ENCODE assay signal across 1 cellular context in the genomic region with DNA sequence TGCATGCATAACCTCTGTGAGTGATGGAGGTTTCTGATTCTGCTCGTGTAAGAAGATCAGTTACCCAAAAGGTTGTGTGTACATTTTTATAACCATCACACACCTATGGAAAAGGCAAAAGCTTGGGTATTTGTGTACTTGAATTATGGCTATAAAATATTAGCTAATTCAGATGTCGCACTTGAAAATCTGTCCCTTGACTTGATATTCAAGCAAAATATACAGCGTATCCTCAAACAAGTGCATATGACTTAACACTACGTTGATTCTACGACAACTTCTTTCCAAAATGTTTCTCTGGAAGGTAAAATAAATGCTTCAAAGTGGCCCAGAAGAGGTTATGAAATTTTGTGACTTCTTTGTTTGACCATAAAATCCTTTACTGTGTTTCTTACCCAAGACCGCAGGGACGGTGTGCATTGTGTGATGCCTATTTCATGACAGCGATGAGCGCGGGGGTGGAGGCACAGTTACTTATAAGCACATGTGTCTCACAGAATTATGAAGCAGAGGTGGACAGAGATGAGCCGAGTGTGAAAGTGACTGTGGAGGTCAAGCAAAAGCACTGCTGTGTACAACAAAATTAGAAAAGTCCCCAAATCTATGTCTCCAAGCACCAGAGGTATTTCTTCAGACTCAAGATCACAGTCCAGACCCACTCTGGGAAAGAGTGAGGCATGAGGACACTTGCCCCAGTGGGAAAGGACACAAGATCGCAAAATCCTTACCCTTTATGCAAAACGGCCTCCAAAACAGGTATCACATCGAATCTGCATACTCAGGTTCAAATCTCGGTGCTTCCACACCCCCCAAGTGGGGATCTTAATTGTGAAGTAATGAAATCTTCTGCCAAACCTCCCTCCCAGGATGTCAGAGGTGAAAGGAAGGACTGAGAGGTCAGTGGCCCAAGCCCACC.
TF ChIP-seq lines count a peak whose summit lies in the region.

No MANE protein-coding gene starts in this region.

TF ChIP-seq in K562, 482 proteins besides CTCF, POLR2A, EP300 and RAD21 (continued from another document and continues in another):
- TF ChIP-seq, protein P1, sequence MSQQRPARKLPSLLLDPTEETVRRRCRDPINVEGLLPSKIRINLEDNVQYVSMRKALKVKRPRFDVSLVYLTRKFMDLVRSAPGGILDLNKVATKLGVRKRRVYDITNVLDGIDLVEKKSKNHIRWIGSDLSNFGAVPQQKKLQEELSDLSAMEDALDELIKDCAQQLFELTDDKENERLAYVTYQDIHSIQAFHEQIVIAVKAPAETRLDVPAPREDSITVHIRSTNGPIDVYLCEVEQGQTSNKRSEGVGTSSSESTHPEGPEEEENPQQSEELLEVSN (IDR thresholded peaks at IDR 0.05; ENCODE audit: borderline replicate concordance in 1 of 2, extremely low read depth in 1 of 2, insufficient read depth in 1 of 2, insufficient read length in 1 of 2, low read depth in 1 of 2, low read length in 1 of 2, poor library complexity in 1 of 2, severe bottlenecking in 1 of 2): peak in 1 of 2 experiments; percentile 42
- TF ChIP-seq, protein P2, sequence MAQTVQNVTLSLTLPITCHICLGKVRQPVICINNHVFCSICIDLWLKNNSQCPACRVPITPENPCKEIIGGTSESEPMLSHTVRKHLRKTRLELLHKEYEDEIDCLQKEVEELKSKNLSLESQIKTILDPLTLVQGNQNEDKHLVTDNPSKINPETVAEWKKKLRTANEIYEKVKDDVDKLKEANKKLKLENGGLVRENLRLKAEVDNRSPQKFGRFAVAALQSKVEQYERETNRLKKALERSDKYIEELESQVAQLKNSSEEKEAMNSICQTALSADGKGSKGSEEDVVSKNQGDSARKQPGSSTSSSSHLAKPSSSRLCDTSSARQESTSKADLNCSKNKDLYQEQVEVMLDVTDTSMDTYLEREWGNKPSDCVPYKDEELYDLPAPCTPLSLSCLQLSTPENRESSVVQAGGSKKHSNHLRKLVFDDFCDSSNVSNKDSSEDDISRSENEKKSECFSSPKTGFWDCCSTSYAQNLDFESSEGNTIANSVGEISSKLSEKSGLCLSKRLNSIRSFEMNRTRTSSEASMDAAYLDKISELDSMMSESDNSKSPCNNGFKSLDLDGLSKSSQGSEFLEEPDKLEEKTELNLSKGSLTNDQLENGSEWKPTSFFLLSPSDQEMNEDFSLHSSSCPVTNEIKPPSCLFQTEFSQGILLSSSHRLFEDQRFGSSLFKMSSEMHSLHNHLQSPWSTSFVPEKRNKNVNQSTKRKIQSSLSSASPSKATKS (CRISPR knock-in tag; IDR thresholded peaks at IDR 0.05): no peak
- TF ChIP-seq, protein P3, sequence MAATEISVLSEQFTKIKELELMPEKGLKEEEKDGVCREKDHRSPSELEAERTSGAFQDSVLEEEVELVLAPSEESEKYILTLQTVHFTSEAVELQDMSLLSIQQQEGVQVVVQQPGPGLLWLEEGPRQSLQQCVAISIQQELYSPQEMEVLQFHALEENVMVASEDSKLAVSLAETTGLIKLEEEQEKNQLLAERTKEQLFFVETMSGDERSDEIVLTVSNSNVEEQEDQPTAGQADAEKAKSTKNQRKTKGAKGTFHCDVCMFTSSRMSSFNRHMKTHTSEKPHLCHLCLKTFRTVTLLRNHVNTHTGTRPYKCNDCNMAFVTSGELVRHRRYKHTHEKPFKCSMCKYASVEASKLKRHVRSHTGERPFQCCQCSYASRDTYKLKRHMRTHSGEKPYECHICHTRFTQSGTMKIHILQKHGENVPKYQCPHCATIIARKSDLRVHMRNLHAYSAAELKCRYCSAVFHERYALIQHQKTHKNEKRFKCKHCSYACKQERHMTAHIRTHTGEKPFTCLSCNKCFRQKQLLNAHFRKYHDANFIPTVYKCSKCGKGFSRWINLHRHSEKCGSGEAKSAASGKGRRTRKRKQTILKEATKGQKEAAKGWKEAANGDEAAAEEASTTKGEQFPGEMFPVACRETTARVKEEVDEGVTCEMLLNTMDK (IDR thresholded peaks at IDR 0.05; ENCODE audit: borderline replicate concordance, insufficient read depth, low read depth, low read length, poor library complexity, severe bottlenecking): no peak
- no peak for TF ChIP-seq PHF21A (IDR thresholded peaks at IDR 0.05; ENCODE audit: borderline replicate concordance, low read depth)
- no peak for TF ChIP-seq ZBTB33 (CRISPR knock-in tag; IDR thresholded peaks at IDR 0.05)
- no peak for TF ChIP-seq SRF (CRISPR knock-in tag; IDR thresholded peaks at IDR 0.05)
- no peak for TF ChIP-seq BHLHE40 (IDR thresholded peaks at IDR 0.05; ENCODE audit: low read length)
- no peak for TF ChIP-seq POLR3A (IDR thresholded peaks at IDR 0.05; ENCODE audit: borderline replicate concordance, extremely low read depth, insufficient read depth, insufficient read length)
- no peak for TF ChIP-seq ZNF586 (CRISPR knock-in tag; conservative IDR thresholded peaks at IDR 0.05)
- TF ChIP-seq, protein P4, sequence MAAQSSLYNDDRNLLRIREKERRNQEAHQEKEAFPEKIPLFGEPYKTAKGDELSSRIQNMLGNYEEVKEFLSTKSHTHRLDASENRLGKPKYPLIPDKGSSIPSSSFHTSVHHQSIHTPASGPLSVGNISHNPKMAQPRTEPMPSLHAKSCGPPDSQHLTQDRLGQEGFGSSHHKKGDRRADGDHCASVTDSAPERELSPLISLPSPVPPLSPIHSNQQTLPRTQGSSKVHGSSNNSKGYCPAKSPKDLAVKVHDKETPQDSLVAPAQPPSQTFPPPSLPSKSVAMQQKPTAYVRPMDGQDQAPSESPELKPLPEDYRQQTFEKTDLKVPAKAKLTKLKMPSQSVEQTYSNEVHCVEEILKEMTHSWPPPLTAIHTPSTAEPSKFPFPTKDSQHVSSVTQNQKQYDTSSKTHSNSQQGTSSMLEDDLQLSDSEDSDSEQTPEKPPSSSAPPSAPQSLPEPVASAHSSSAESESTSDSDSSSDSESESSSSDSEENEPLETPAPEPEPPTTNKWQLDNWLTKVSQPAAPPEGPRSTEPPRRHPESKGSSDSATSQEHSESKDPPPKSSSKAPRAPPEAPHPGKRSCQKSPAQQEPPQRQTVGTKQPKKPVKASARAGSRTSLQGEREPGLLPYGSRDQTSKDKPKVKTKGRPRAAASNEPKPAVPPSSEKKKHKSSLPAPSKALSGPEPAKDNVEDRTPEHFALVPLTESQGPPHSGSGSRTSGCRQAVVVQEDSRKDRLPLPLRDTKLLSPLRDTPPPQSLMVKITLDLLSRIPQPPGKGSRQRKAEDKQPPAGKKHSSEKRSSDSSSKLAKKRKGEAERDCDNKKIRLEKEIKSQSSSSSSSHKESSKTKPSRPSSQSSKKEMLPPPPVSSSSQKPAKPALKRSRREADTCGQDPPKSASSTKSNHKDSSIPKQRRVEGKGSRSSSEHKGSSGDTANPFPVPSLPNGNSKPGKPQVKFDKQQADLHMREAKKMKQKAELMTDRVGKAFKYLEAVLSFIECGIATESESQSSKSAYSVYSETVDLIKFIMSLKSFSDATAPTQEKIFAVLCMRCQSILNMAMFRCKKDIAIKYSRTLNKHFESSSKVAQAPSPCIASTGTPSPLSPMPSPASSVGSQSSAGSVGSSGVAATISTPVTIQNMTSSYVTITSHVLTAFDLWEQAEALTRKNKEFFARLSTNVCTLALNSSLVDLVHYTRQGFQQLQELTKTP (IDR thresholded peaks at IDR 0.05; ENCODE audit: low read depth in 1 of 2, partially characterized antibody in 2 of 2): no peak
- no peak for TF ChIP-seq POLR3G (IDR thresholded peaks at IDR 0.05; ENCODE audit: extremely low read depth, insufficient read length, insufficient replicate concordance)
- TF ChIP-seq RFX7 (CRISPR knock-in tag; IDR thresholded peaks at IDR 0.05): no peak
- TF ChIP-seq CREM (IDR thresholded peaks at IDR 0.05; ENCODE audit: low read depth): peak; percentile 37; the same call in 1 of the 2 replicates
- TF ChIP-seq ZNF263 (CRISPR knock-in tag; IDR thresholded peaks at IDR 0.05; ENCODE audit: borderline replicate concordance): peak; percentile 40; the same call in 1 of the 2 replicates
- TF ChIP-seq TEAD2 (tag; IDR thresholded peaks at IDR 0.05): no peak
- peak; percentile 34 for TF ChIP-seq SAP30 (IDR thresholded peaks at IDR 0.05; ENCODE audit: borderline replicate concordance, insufficient read depth, low read depth, low read length, poor library complexity, severe bottlenecking)
- TF ChIP-seq HES1 (IDR thresholded peaks at IDR 0.05; ENCODE audit: low read depth): no peak
- no peak for TF ChIP-seq ZNF121 (CRISPR knock-in tag; conservative IDR thresholded peaks at IDR 0.05)
- TF ChIP-seq ZNF197 (CRISPR knock-in tag; IDR thresholded peaks at IDR 0.05; ENCODE audit: low read depth): no peak
- TF ChIP-seq, protein P5, sequence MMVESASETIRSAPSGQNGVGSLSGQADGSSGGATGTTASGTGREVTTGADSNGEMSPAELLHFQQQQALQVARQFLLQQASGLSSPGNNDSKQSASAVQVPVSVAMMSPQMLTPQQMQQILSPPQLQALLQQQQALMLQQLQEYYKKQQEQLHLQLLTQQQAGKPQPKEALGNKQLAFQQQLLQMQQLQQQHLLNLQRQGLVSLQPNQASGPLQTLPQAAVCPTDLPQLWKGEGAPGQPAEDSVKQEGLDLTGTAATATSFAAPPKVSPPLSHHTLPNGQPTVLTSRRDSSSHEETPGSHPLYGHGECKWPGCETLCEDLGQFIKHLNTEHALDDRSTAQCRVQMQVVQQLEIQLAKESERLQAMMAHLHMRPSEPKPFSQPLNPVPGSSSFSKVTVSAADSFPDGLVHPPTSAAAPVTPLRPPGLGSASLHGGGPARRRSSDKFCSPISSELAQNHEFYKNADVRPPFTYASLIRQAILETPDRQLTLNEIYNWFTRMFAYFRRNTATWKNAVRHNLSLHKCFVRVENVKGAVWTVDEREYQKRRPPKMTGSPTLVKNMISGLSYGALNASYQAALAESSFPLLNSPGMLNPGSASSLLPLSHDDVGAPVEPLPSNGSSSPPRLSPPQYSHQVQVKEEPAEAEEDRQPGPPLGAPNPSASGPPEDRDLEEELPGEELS (CRISPR knock-in tag; IDR thresholded peaks at IDR 0.05; ENCODE audit: borderline replicate concordance): no peak
- no peak for TF ChIP-seq HNRNPL (IDR thresholded peaks at IDR 0.05; ENCODE audit: low read depth, low read length)
- 0 out of 2 replicates have a peak, but pooled peaks have one; percentile 0 for TF ChIP-seq ZNF584 (CRISPR knock-in tag; IDR thresholded peaks at IDR 0.05; ENCODE audit: low read depth)
- no peak for TF ChIP-seq NRF1 (conservative IDR thresholded peaks at IDR 0.05 in 1 of 2, IDR thresholded peaks at IDR 0.05 in 1 of 2)
- no peak for TF ChIP-seq NELFE (IDR thresholded peaks at IDR 0.05; ENCODE audit: insufficient read depth, insufficient read length)
- no peak for TF ChIP-seq RBM34 (IDR thresholded peaks at IDR 0.05; ENCODE audit: borderline replicate concordance, insufficient read depth, low read length)
- TF ChIP-seq MNT (conservative IDR thresholded peaks at IDR 0.05): peak in 1 of 2 experiments; percentile 68; a peak in 2 of 4 replicates
- no peak for TF ChIP-seq MYNN (IDR thresholded peaks at IDR 0.05)
- no peak for TF ChIP-seq MYNN (CRISPR knock-in tag; IDR thresholded peaks at IDR 0.05)
- no peak for TF ChIP-seq SNIP1 (IDR thresholded peaks at IDR 0.05; ENCODE audit: low read depth)
